Comparison of ENCODE assay signal across 8 cellular contexts in the genomic region with DNA sequence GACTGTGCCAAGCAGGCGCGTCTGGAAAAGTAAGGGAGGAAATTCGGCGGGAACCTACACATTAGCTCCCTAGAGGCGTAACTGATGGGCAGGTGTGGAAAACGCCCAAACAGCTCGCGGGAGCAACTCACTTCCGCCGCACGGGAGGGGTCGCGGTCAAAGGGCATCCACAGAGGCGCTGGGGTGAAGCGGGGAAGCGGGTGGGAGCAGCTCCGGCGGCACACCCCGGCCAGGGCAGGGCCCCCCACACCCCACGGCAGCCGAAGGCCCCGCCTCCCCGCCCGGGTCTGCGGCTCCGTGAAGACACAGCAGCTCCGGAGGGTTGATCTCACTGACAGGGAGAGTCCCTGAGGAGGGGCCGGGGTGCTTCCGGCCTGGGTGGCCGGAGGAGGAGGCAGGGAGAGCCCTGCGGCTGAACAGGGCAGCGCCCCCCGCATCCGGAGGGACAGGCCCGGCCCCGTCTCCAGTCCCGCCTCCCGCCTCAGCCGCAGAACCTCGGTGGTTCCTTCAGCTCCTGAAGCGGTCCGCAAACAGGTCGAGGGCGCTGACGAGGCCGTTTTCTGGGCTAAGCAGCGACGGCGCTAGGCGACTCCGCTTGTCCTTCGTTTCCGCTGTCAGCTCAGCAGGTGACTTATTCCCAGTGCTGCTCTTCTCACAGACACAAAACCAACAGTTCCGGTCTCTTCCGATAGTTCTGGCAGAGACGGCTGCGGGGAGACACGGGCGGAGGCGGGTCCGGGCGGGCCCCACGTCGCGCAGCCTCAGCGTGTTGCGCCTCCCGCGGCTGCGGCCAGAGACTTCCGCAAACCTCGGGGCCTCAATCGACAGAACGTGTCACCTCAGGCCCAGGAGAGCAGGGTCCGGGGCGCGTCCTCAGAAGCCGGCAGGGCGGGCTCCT.
A peak's percentile ranks its signal among the peaks of the same experiment; 100 is the strongest.
DNase-seq lines count a peak whose midpoint lies in the region; ATAC-seq lines count a peak whose summit lies in the region.

No MANE protein-coding gene starts in this region.

- H3K36me3 ChIP-seq in CD4-positive, CD25-positive, alpha-beta regulatory T cell (ENCODE audit: control insufficient read depth, insufficient read depth, low read length), result no peaks in the 10 kb centered on the region
- H3K36me3 ChIP-seq in aorta (ENCODE audit: control insufficient read depth in 1 of 2, insufficient read depth in 2 of 2, low read length in 1 of 2), result no peaks in the 10 kb centered on the region

- peak overlapping the region; percentile 67 for H3K27ac ChIP-seq in CD4-positive, CD25-positive, alpha-beta regulatory T cell (ENCODE audit: insufficient read depth, low read length, poor library complexity, severe bottlenecking)
- H3K27ac ChIP-seq in aorta (ENCODE audit: low read depth in 1 of 2, low read length in 2 of 2), result no peak overlapping the region

- intact Hi-C loops in activated CD4-positive, alpha-beta T cell treated with anti-CD3 and anti-CD28 coated beads, Interleukin-2, amount 10 ng/mL, durations not matched to agents 24 days and 14 days (cut with micrococcal nuclease), result loop anchor here (10.0 kb wide), 1 partner anchor 178 kb away; no protein-coding TSS in a partner anchor
- intact Hi-C loops in aorta (cut with DNase I), result no loop called here

- H3K9me3 Mint-ChIP-seq in CD4-positive, CD25-positive, alpha-beta regulatory T cell, result peaks cover 0 to 2% (median 0%) of the 10 kb centered on the region in 7 donors
- no peaks in the 10 kb centered on the region for H3K9me3 Mint-ChIP-seq in activated CD4-positive, alpha-beta T cell treated with anti-CD3 and anti-CD28 coated beads, Interleukin-2, amount 10 ng/mL, durations not matched to agents 24 days and 14 days

- DNase-seq in CD4-positive, CD25-positive, alpha-beta regulatory T cell, result peak; percentile 40 to 90 (median 78)
- DNase-seq in activated CD4-positive, alpha-beta T cell treated with anti-CD3 and anti-CD28 coated beads, Interleukin-2, amount 10 ng/mL, durations not matched to agents 24 days and 14 days, result peak; percentile 89
- DNase-seq in effector CD8-positive, alpha-beta T cell (lab: John Stamatoyannopoulos, UW), result peak; percentile 41
- peak; percentile 81 for DNase-seq in retina
- peak; percentile 59 to 85 for DNase-seq in aorta
- no peak for DNase-seq in DMS114 treated with DMSO at 0.1 percent for 48 hours (lab: John Stamatoyannopoulos, UW; ENCODE audit: unreplicated experiment)
- no peak for DNase-seq in NCI-H146 treated with DMSO at 0.1 percent for 48 hours (lab: John Stamatoyannopoulos, UW; ENCODE audit: unreplicated experiment)

- peaks cover 3 to 33% (median 11%) of the 10 kb centered on the region in 4 donors for H3K4me1 Mint-ChIP-seq in CD4-positive, CD25-positive, alpha-beta regulatory T cell
- peaks cover 5% of the 10 kb centered on the region for H3K4me1 Mint-ChIP-seq in activated CD4-positive, alpha-beta T cell treated with anti-CD3 and anti-CD28 coated beads, Interleukin-2, amount 10 ng/mL, durations not matched to agents 24 days and 14 days

- H3K4me3 Mint-ChIP-seq in CD4-positive, CD25-positive, alpha-beta regulatory T cell, result peak overlapping the region; percentile 90 to 97 (median 91)
- H3K4me3 Mint-ChIP-seq in activated CD4-positive, alpha-beta T cell treated with anti-CD3 and anti-CD28 coated beads, Interleukin-2, amount 10 ng/mL, durations not matched to agents 24 days and 14 days, result peak overlapping the region; percentile 78

- peak; percentile 77 to 78 for ATAC-seq in CD4-positive, CD25-positive, alpha-beta regulatory T cell (ENCODE audit: low read depth in 2 of 2)
- ATAC-seq in HG02885 (IDR thresholded peaks at IDR 0.05; ENCODE audit: poor library complexity, unreplicated experiment) (peak; percentile 67), aorta (ENCODE audit: low FRiP score) (peak; percentile 24)

- H3K27ac Mint-ChIP-seq in CD4-positive, CD25-positive, alpha-beta regulatory T cell, result peak overlapping the region; percentile 60 to 96 (median 90)
- peak overlapping the region; percentile 42 for H3K27ac Mint-ChIP-seq in activated CD4-positive, alpha-beta T cell treated with anti-CD3 and anti-CD28 coated beads, Interleukin-2, amount 10 ng/mL, durations not matched to agents 24 days and 14 days

- no peaks in the 10 kb centered on the region for H3K27me3 ChIP-seq in CD4-positive, CD25-positive, alpha-beta regulatory T cell (ENCODE audit: control insufficient read depth, insufficient read depth, low read length)
- H3K27me3 ChIP-seq in aorta (ENCODE audit: control insufficient read depth in 1 of 2, insufficient read depth in 2 of 2, low read length in 1 of 2), result no peaks in the 10 kb centered on the region

- 6 to 16% methylated on average over 67 to 79 of the region's 79 CpGs for WGBS in aorta, 2 donors

- peaks cover 19% of the 10 kb centered on the region for H3K4me1 ChIP-seq in CD4-positive, CD25-positive, alpha-beta regulatory T cell (ENCODE audit: control insufficient read depth, insufficient read depth, low read length, poor library complexity, severe bottlenecking)
- H3K4me1 ChIP-seq in aorta (ENCODE audit: control insufficient read depth in 1 of 2, insufficient read depth in 2 of 2, low read length in 2 of 2), result no peaks in the 10 kb centered on the region

- no peaks in the 10 kb centered on the region for H3K27me3 Mint-ChIP-seq in CD4-positive, CD25-positive, alpha-beta regulatory T cell
- H3K27me3 Mint-ChIP-seq in activated CD4-positive, alpha-beta T cell treated with anti-CD3 and anti-CD28 coated beads, Interleukin-2, amount 10 ng/mL, durations not matched to agents 24 days and 14 days, result peaks cover 2% of the 10 kb centered on the region

- H3K36me3 Mint-ChIP-seq in CD4-positive, CD25-positive, alpha-beta regulatory T cell, result no peaks in the 10 kb centered on the region
- no peaks in the 10 kb centered on the region for H3K36me3 Mint-ChIP-seq in activated CD4-positive, alpha-beta T cell treated with anti-CD3 and anti-CD28 coated beads, Interleukin-2, amount 10 ng/mL, durations not matched to agents 24 days and 14 days (ENCODE audit: low read depth)

- H3K4me3 ChIP-seq in CD4-positive, CD25-positive, alpha-beta regulatory T cell (ENCODE audit: low read depth, low read length), result peak overlapping the region; percentile 51
- no peak overlapping the region for H3K4me3 ChIP-seq in aorta (ENCODE audit: low read length in 2 of 2)

- no peaks in the 10 kb centered on the region for H3K9me3 ChIP-seq in CD4-positive, CD25-positive, alpha-beta regulatory T cell (ENCODE audit: control insufficient read depth in 2 of 2, low read length in 2 of 2)
- H3K9me3 ChIP-seq in aorta (ENCODE audit: control insufficient read depth, low read length), result peaks cover 3% of the 10 kb centered on the region

Comparison
In these comparisons a context has a peak if more than half of its experiments do, and no peak if none do; other contexts are left out.
1. ATAC-seq: peak in every context shown above with its lines; median percentile 78 in CD4-positive, CD25-positive, alpha-beta regulatory T cell; 67 in HG02885; 24 in aorta.
2. DNase-seq: peak in CD4-positive, CD25-positive, alpha-beta regulatory T cell (3 of 3), activated CD4-positive, alpha-beta T cell treated with anti-CD3 and anti-CD28 coated beads, Interleukin-2, amount 10 ng/mL, durations not matched to agents 24 days and 14 days (single experiment), effector CD8-positive, alpha-beta T cell (single experiment), retina (single experiment) and aorta (2 of 2); none in DMS114 treated with DMSO at 0.1 percent for 48 hours (single experiment) and NCI-H146 treated with DMSO at 0.1 percent for 48 hours (single experiment).